In genomic region chr19:51127032-51127431, GRCh38 we compare ENCODE assay signal across 2 cellular contexts.
TF ChIP-seq lines count a peak whose summit lies in the region.

No MANE protein-coding gene starts in this region.

TF ChIP-seq in liver, 16 proteins besides CTCF, POLR2A, EP300 and RAD21:
- no peak for TF ChIP-seq ATF3 (IDR thresholded peaks at IDR 0.05)
- no peak for TF ChIP-seq NR2F2 (IDR thresholded peaks at IDR 0.05)
- no peak for TF ChIP-seq RXRA (IDR thresholded peaks at IDR 0.05)

TF ChIP-seq in HepG2, 621 proteins besides CTCF, POLR2A, EP300 and RAD21:
- TF ChIP-seq SOX13 (IDR thresholded peaks at IDR 0.05) (no peak), SOX13 (CRISPR knock-in tag; conservative IDR thresholded peaks at IDR 0.05 in 1 of 2, IDR thresholded peaks at IDR 0.05 in 1 of 2) (no peak), HNRNPL (IDR thresholded peaks at IDR 0.05; ENCODE audit: low read depth, low read length) (no peak), GATAD1 (CRISPR knock-in tag; IDR thresholded peaks at IDR 0.05) (no peak), ZNF616 (CRISPR knock-in tag; IDR thresholded peaks at IDR 0.05; ENCODE audit: low read depth) (no peak), ZNF570 (CRISPR knock-in tag; IDR thresholded peaks at IDR 0.05; ENCODE audit: borderline replicate concordance) (no peak), CBX2 (IDR thresholded peaks at IDR 0.05; ENCODE audit: low read depth, low read length) (no peak), CBX2 (CRISPR knock-in tag; IDR thresholded peaks at IDR 0.05; ENCODE audit: low read depth) (no peak), POLR2G (IDR thresholded peaks at IDR 0.05; ENCODE audit: low read depth, low read length) (no peak), ZNF207 (IDR thresholded peaks at IDR 0.05; ENCODE audit: borderline replicate concordance) (no peak), ZNF713 (CRISPR knock-in tag; IDR thresholded peaks at IDR 0.05) (no peak), ZSCAN22 (CRISPR knock-in tag; IDR thresholded peaks at IDR 0.05) (no peak), ZNF552 (CRISPR knock-in tag; IDR thresholded peaks at IDR 0.05; ENCODE audit: borderline replicate concordance) (no peak), ZNF710 (CRISPR knock-in tag; IDR thresholded peaks at IDR 0.05; ENCODE audit: borderline replicate concordance) (no peak)
- TF ChIP-seq, protein P1, sequence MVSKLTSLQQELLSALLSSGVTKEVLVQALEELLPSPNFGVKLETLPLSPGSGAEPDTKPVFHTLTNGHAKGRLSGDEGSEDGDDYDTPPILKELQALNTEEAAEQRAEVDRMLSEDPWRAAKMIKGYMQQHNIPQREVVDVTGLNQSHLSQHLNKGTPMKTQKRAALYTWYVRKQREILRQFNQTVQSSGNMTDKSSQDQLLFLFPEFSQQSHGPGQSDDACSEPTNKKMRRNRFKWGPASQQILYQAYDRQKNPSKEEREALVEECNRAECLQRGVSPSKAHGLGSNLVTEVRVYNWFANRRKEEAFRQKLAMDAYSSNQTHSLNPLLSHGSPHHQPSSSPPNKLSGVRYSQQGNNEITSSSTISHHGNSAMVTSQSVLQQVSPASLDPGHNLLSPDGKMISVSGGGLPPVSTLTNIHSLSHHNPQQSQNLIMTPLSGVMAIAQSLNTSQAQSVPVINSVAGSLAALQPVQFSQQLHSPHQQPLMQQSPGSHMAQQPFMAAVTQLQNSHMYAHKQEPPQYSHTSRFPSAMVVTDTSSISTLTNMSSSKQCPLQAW (CRISPR knock-in tag; IDR thresholded peaks at IDR 0.05): no peak
- TF ChIP-seq, protein P2, sequence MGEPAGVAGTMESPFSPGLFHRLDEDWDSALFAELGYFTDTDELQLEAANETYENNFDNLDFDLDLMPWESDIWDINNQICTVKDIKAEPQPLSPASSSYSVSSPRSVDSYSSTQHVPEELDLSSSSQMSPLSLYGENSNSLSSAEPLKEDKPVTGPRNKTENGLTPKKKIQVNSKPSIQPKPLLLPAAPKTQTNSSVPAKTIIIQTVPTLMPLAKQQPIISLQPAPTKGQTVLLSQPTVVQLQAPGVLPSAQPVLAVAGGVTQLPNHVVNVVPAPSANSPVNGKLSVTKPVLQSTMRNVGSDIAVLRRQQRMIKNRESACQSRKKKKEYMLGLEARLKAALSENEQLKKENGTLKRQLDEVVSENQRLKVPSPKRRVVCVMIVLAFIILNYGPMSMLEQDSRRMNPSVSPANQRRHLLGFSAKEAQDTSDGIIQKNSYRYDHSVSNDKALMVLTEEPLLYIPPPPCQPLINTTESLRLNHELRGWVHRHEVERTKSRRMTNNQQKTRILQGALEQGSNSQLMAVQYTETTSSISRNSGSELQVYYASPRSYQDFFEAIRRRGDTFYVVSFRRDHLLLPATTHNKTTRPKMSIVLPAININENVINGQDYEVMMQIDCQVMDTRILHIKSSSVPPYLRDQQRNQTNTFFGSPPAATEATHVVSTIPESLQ (CRISPR knock-in tag; conservative IDR thresholded peaks at IDR 0.05): no peak
